19 cellular contexts compared by ENCODE assay signal in the genomic region with DNA sequence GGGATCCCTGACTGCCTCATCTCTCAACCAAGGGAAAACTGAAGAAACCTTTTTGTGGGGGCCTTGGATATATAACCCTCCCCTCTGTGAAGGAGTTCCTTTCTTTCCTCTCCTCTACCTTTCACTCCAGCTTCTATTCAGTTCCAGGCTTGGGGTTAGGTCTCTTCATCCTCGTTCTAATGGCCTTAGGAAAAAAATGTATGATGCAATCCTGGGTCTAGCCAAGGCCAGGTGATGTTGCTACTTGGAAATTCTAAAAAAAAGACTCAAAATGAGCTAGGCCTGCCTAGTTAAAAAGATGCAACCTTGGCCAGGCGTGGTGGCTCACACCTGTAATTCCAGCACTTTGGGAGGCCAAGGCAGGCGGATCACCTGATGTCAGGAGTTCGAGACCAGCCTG. TPM values are rescaled to one million over a fixed set of nuclear protein-coding genes. Genes with fewer than 3 reads are reported as not detected.
"Had no signal": no experiment of that assay in that cellular context is flagged by ENCODE, and none has a peak within 500 bp of the region (broad histone marks: within the 10 kb centered on the region; RNA-seq: fewer than 3 reads in every experiment).

No MANE protein-coding gene starts in this region.

- H2AFZ ChIP-seq: parathyroid adenoma had no signal

- H3K27ac ChIP-seq: colonic mucosa, gastrocnemius medialis, parathyroid adenoma had no signal

- H3K36me3 ChIP-seq: colonic mucosa, prostate gland had no signal

- H3K4me3 ChIP-seq: colonic mucosa, gastrocnemius medialis, prostate gland, sigmoid colon, skin epidermis, stomach, thoracic aorta, transverse colon had no signal

- H3K27me3 Mint-ChIP-seq: naive B cell had no signal

- H3K4me1 ChIP-seq: gastrocnemius medialis, parathyroid adenoma had no signal

- H3K4me3 Mint-ChIP-seq: immature natural killer cell, naive B cell, nephron had no signal

- H3K9me3 Mint-ChIP-seq: immature natural killer cell, naive B cell, nephron had no signal

- H3K27me3 ChIP-seq: colonic mucosa, gastrocnemius medialis, sigmoid colon, stomach, transverse colon had no signal

- H3K9ac ChIP-seq: parathyroid adenoma had no signal

- DNase-seq: colonic mucosa; effector CD4-positive, alpha-beta T cell; gastrocnemius medialis; immature natural killer cell; mesendoderm; naive B cell; occipital lobe; stimulated activated CD4-positive, alpha-beta T cell treated with anti-CD3 and anti-CD28 coated beads, Interleukin-2, amount 100 ng/mL, for 24 hours; stimulated activated CD4-positive, alpha-beta T cell treated with anti-CD3 and anti-CD28 coated beads, Interleukin-4, amount 100 ng/mL, for 4 hours; stimulated activated naive CD4-positive, alpha-beta T cell; stomach; transverse colon had no signal

- ATAC-seq: esophagus mucosa, gastrocnemius medialis had no signal

- H3K9me3 ChIP-seq: colonic mucosa, gastrocnemius medialis, prostate gland, sigmoid colon, stomach, thoracic aorta, transverse colon had no signal

RNA-seq across cellular contexts. Expression of a gene that starts 20.4 kb away (rescaled TPM):
- total RNA-seq: sigmoid colon, thoracic aorta had no signal
